ENCODE assay signal across 1 cellular context in genomic region chr20:52785678-52786077, GRCh38.
TF ChIP-seq lines count a peak whose summit lies in the region.

No MANE protein-coding gene starts in this region.

TF ChIP-seq in GM23338, 12 proteins besides CTCF, POLR2A, EP300 and RAD21 (continued from another document):
- TF ChIP-seq ZNF462 (CRISPR knock-in tag; IDR thresholded peaks at IDR 0.05): no peak
- no peak for TF ChIP-seq CREB1 (CRISPR knock-in tag; IDR thresholded peaks at IDR 0.05; ENCODE audit: low read depth)
- no peak for TF ChIP-seq STAT1 (IDR thresholded peaks at IDR 0.05; ENCODE audit: unreplicated experiment)
